14 cellular contexts compared by ENCODE assay signal in the genomic region with DNA sequence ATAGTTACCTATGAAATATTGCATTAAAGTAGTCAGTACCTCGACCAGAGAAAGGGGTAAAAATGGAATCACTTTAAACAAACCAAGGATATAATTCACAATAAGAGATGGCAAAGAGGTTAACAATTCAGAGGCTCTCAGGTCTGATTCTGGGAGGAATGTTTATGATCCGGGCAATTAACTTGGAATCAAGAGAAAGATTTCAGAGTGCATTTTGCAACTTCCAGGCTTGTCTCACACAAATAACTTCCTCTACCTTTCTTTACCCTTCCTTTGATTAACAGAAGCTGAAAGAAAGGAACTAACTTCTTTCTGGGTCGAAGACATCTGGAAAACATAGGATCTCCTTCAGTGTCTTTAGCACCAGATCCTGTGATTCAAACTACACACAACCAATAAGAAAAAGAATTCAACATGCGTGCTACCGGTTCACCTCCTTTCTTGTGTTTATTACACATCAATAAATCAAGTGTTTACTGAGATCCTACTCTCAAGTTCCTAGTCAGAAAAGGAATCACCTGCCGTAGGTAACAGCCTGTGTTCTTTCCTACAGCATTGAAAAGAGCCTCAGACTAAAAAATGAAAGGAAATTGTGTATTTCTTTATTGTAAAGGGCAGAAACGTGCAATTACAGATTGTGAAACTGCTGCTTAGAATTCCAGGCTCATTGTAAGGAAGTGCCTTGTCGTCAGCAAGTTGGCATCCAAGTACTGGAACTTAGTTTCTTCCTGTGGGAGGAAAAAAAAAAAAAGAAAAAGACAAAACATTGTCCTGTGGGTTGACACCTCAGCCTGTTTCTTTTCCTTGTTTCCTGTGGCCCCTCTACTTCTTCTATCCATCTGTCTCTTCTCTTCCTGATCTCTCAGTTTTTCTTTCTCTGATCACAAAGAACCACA. TPM values are rescaled to one million over a fixed set of nuclear protein-coding genes. Genes with fewer than 3 reads are reported as not detected.
DNase-seq lines count a peak whose midpoint lies in the region; ATAC-seq and TF ChIP-seq lines count a peak whose summit lies in the region.
"Had no signal": no experiment of that assay in that cellular context is flagged by ENCODE, and none has a peak within 500 bp of the region (broad histone marks: within the 10 kb centered on the region; RNA-seq: fewer than 3 reads in every experiment).

No MANE protein-coding gene starts in this region.

- H3K4me3 Mint-ChIP-seq in progenitor cell of endocrine pancreas (ENCODE audit: low read depth), result no peak overlapping the region
- H3K4me3 Mint-ChIP-seq: activated T-cell treated with anti-CD3 and anti-CD28 coated beads, Interleukin-2, amount 50 U/mL, for 24 hours; stimulated activated naive CD8-positive, alpha-beta T cell treated with anti-CD3 and anti-CD28 coated beads, Interleukin-15, amount 100 ng/mL, for 72 hours had no signal

- TF ChIP-seq CTCF in PC-3 (conservative IDR thresholded peaks at IDR 0.05; ENCODE audit: low read depth, low read length) (no peak), fibroblast of pulmonary artery (IDR thresholded peaks at IDR 0.05; ENCODE audit: low read length, missing control alignments) (no peak), progenitor cell of endocrine pancreas (IDR thresholded peaks at IDR 0.05; ENCODE audit: unreplicated experiment) (no peak)

- ATAC-seq in PC-3 (peak; percentile 7; the same call in 1 of the 2 replicates), GM18498 (IDR thresholded peaks at IDR 0.05; ENCODE audit: unreplicated experiment) (no peak), GM18861 (IDR thresholded peaks at IDR 0.05; ENCODE audit: unreplicated experiment) (no peak)
- ATAC-seq: stimulated activated naive CD8-positive, alpha-beta T cell treated with anti-CD3 and anti-CD28 coated beads, Interleukin-15, amount 100 ng/mL, for 72 hours had no signal

- DNase-seq in Daoy (ENCODE audit: low read depth), result peak; percentile 21
- peak; percentile 29 for DNase-seq in PC-3
- peak; percentile 83 for DNase-seq in fibroblast of pulmonary artery (ENCODE audit: low read depth)
- DNase-seq in pulmonary artery endothelial cell (ENCODE audit: low read depth, low spot score), result peak; percentile 35
- DNase-seq in activated CD4-positive, CD25-positive, alpha-beta regulatory T cell (lab: John Stamatoyannopoulos, UW), result no peak
- DNase-seq in progenitor cell of endocrine pancreas (ENCODE audit: low spot score, unreplicated experiment), result no peak
- DNase-seq: activated T-cell treated with anti-CD3 and anti-CD28 coated beads, Interleukin-2, amount 50 U/mL, for 24 hours; NCI-H2081; stimulated activated naive CD8-positive, alpha-beta T cell treated with anti-CD3 and anti-CD28 coated beads, Interleukin-15, amount 100 ng/mL, for 72 hours had no signal

- H3K27ac ChIP-seq in PC-3 (ENCODE audit: low read length), result peak overlapping the region; percentile 69
- H3K27ac ChIP-seq: cardiac muscle cell had no signal

- intact Hi-C loops in PC-3 (cut with micrococcal nuclease), result loop anchor here (5.0 kb wide), 1 partner anchor 63 kb away; the partner anchor contains the start of gene CARD16

- CTCF ChIA-PET in PC-3 (lab: Charles Lee), result interaction anchor here (0.6 kb wide), 1 partner anchor 330 kb away, joined by 3 read pairs; no protein-coding TSS in a partner anchor

- H3K9me3 ChIP-seq in PC-3 (ENCODE audit: low read length), result no peaks in the 10 kb centered on the region

- peaks cover 2% of the 10 kb centered on the region for H3K4me1 Mint-ChIP-seq in progenitor cell of endocrine pancreas (ENCODE audit: low read depth)

- no peaks in the 10 kb centered on the region for H3K27me3 ChIP-seq in PC-3 (ENCODE audit: low read length)
- H3K27me3 ChIP-seq: cardiac muscle cell had no signal

- no peaks in the 10 kb centered on the region for H4K20me1 ChIP-seq in PC-3 (ENCODE audit: low read length)

- peaks cover 40% of the 10 kb centered on the region for H3K4me1 ChIP-seq in PC-3 (ENCODE audit: insufficient read depth, low read length)

- peaks cover 6% of the 10 kb centered on the region for H3K9me3 Mint-ChIP-seq in progenitor cell of endocrine pancreas (ENCODE audit: low read depth)

- H3K4me3 ChIP-seq in PC-3 (ENCODE audit: low read length) (peak overlapping the region; percentile 13; the same call in 1 of the 2 replicates), fibroblast of pulmonary artery (replicated peaks; ENCODE audit: low read depth, low read length) (no peak overlapping the region)
- H3K4me3 ChIP-seq: cardiac muscle cell had no signal

- no peaks in the 10 kb centered on the region for H3K79me2 ChIP-seq in PC-3 (ENCODE audit: low read length)

- POLR2A ChIA-PET in PC-3 (lab: Charles Lee; ENCODE audit: unreplicated experiment), result no interaction called here

- no peaks in the 10 kb centered on the region for H3K36me3 Mint-ChIP-seq in progenitor cell of endocrine pancreas (ENCODE audit: insufficient read depth)
- H3K36me3 Mint-ChIP-seq: IgD-negative memory B cell had no signal

- H3K36me3 ChIP-seq in PC-3 (ENCODE audit: low read depth, low read length), result no peaks in the 10 kb centered on the region
- H3K36me3 ChIP-seq: cardiac muscle cell had no signal

- H3K4me2 ChIP-seq in PC-3 (ENCODE audit: low read length), result peak overlapping the region; percentile 61

- H2AFZ ChIP-seq in PC-3 (ENCODE audit: low read length), result peak overlapping the region; percentile 49

- H3K27ac Mint-ChIP-seq in progenitor cell of endocrine pancreas, result no peak overlapping the region
- H3K27ac Mint-ChIP-seq: activated T-cell treated with anti-CD3 and anti-CD28 coated beads, Interleukin-2, amount 50 U/mL, for 24 hours; IgD-negative memory B cell had no signal

- BruUV-seq in PC-3 (replicated peaks; lab: Mats Ljungman, UMichigan), result no TSS peak

- no peaks in the 10 kb centered on the region for H3K9me2 ChIP-seq in PC-3 (replicated peaks; ENCODE audit: low read length)

- H3K27me3 Mint-ChIP-seq in progenitor cell of endocrine pancreas, result peaks cover 6% of the 10 kb centered on the region

- no peaks in the 10 kb centered on the region for H3F3A ChIP-seq in PC-3 (ENCODE audit: low read length, unreplicated experiment)

- H3K9ac ChIP-seq in PC-3 (ENCODE audit: low read length), result 0 out of 2 replicates have a peak overlapping the region, but pooled peaks have one; percentile 10

RNA-seq across cellular contexts. Expression of gene CARD18, which starts 29.5 kb away (rescaled TPM):
- 0.80 and 1.0 TPM in 2 replicates for total RNA-seq in Daoy (2014; rRNA removed; shearing (Covaris generic))
- total RNA-seq in PC-3 (2014; rRNA removed) (not detected in 2 replicates), pulmonary artery endothelial cell (not detected in 2 replicates), progenitor cell of endocrine pancreas (not detected in 2 replicates)
- total RNA-seq: cardiac muscle cell, myocyte had no signal

Comparison
In these comparisons a context has a peak if more than half of its experiments do, and no peak if none do; other contexts are left out.
1. DNase-seq: peak in Daoy (single experiment), PC-3 (single experiment), fibroblast of pulmonary artery (single experiment) and pulmonary artery endothelial cell (single experiment); none in activated CD4-positive, CD25-positive, alpha-beta regulatory T cell (0 of 4) and progenitor cell of endocrine pancreas (single experiment).